In genomic region chr20:47620808-47621805, GRCh38 we compare ENCODE assay signal across 7 cellular contexts.
DNase-seq lines count a peak whose midpoint lies in the region; ATAC-seq and TF ChIP-seq lines count a peak whose summit lies in the region.

No MANE protein-coding gene starts in this region.

- peaks cover 3% of the 10 kb centered on the region; the same call in 1 of the 2 replicates for H4K20me1 ChIP-seq in DND-41 (ENCODE audit: insufficient read depth, low read length)
- peaks cover 49% of the 10 kb centered on the region for H4K20me1 ChIP-seq in OCI-LY3 (ENCODE audit: insufficient read depth, low read length)

- H3K36me3 ChIP-seq in DND-41 (ENCODE audit: insufficient read depth, low read length) (peaks cover 25% of the 10 kb centered on the region), OCI-LY3 (replicated peaks; ENCODE audit: low read depth, low read length) (peaks cover 35% of the 10 kb centered on the region)

- H3K4me3 ChIP-seq in DND-41 (ENCODE audit: low read depth in 1 of 2, low read length in 2 of 2) (no peak overlapping the region), OCI-LY3 (ENCODE audit: low read length) (no peak overlapping the region), choroid plexus epithelial cell (ENCODE audit: low read depth, low read length) (no peak overlapping the region)

- H3K27ac ChIP-seq in DND-41 (ENCODE audit: low read length), result no peak overlapping the region
- H3K27ac ChIP-seq in OCI-LY3 (ENCODE audit: low read length), result peak overlapping the region; percentile 5; the same call in 1 of the 2 replicates

- H3K9ac ChIP-seq in DND-41 (ENCODE audit: low read depth, low read length) (no peak overlapping the region), OCI-LY3 (ENCODE audit: low read length) (no peak overlapping the region)

- H3K27me3 ChIP-seq in DND-41 (ENCODE audit: insufficient read depth, low read length, poor library complexity) (no peaks in the 10 kb centered on the region), OCI-LY3 (ENCODE audit: low read depth, low read length) (no peaks in the 10 kb centered on the region)

- H3K4me1 ChIP-seq in DND-41 (ENCODE audit: insufficient read depth, low read length) (no peaks in the 10 kb centered on the region), OCI-LY3 (ENCODE audit: low read length) (peaks cover 16% of the 10 kb centered on the region)

- DNase-seq in DND-41 (no peak), HT1080 (ENCODE audit: low read depth) (peak; percentile 59), choroid plexus epithelial cell (ENCODE audit: low read depth) (peak; percentile 87), lung microvascular endothelial cell (ENCODE audit: low read depth in 2 of 2) (peak; percentile 79 to 81)

- peaks cover 3% of the 10 kb centered on the region; the same call in 1 of the 2 replicates for H3K79me2 ChIP-seq in DND-41 (ENCODE audit: insufficient read depth, low read length)
- H3K79me2 ChIP-seq in OCI-LY3 (ENCODE audit: low read length), result peaks cover 75% of the 10 kb centered on the region

- H3K4me2 ChIP-seq in DND-41 (ENCODE audit: insufficient read depth, low read length) (no peak overlapping the region), OCI-LY3 (ENCODE audit: low read length) (no peak overlapping the region)

- H2AFZ ChIP-seq in DND-41 (ENCODE audit: low read depth, low read length) (no peak overlapping the region), OCI-LY3 (ENCODE audit: low read depth, low read length) (no peak overlapping the region)

- H3K9me3 ChIP-seq in DND-41 (ENCODE audit: insufficient read depth, low read length, severe bottlenecking) (no peaks in the 10 kb centered on the region), OCI-LY3 (ENCODE audit: insufficient read depth, low read length) (no peaks in the 10 kb centered on the region)

- peak; percentile 47; the same call in 2 of the 3 replicates for ATAC-seq in DND-41 (ENCODE audit: insufficient read depth, low read depth)
- ATAC-seq in GM19328 (IDR thresholded peaks at IDR 0.05; ENCODE audit: unreplicated experiment), result no peak
- ATAC-seq in GM21447 (IDR thresholded peaks at IDR 0.05; ENCODE audit: unreplicated experiment), result no peak

- TF ChIP-seq CTCF in DND-41 (IDR thresholded peaks at IDR 0.05; ENCODE audit: borderline replicate concordance, extremely low read depth, low read length, poor library complexity, severe bottlenecking) (peak; percentile 83), OCI-LY3 (IDR thresholded peaks at IDR 0.05; ENCODE audit: low read depth, low read length) (peak; percentile 93), choroid plexus epithelial cell (conservative IDR thresholded peaks at IDR 0.05; ENCODE audit: low read depth, low read length) (peak; percentile 73)
